9 cellular contexts compared by ENCODE assay signal in genomic region chr21:16070207-16070651, GRCh38.
DNase-seq lines count a peak whose midpoint lies in the region; ATAC-seq and TF ChIP-seq lines count a peak whose summit lies in the region.
"Had no signal": no experiment of that assay in that cellular context is flagged by ENCODE, and none has a peak within 500 bp of the region (broad histone marks: within the 10 kb centered on the region; RNA-seq: fewer than 3 reads in every experiment).

No MANE protein-coding gene starts in this region.

- H3K27ac ChIP-seq in epithelial cell of prostate, result peak overlapping the region; percentile 12
- H3K27ac ChIP-seq in brain microvascular endothelial cell, result no peak overlapping the region
- H3K27ac ChIP-seq: upper lobe of left lung had no signal

- H3K36me3 ChIP-seq in brain microvascular endothelial cell (replicated peaks), result no peaks in the 10 kb centered on the region
- H3K36me3 ChIP-seq: upper lobe of left lung had no signal

- no peak for ATAC-seq in HG03159 (IDR thresholded peaks at IDR 0.05; ENCODE audit: unreplicated experiment)

- TF ChIP-seq CTCF in GM13977 (IDR thresholded peaks at IDR 0.05; ENCODE audit: extremely low read depth, insufficient read depth, missing control alignments), result no peak
- TF ChIP-seq CTCF in brain microvascular endothelial cell (IDR thresholded peaks at IDR 0.05; ENCODE audit: low read depth, low read length, missing control alignments), result no peak

- peak; percentile 25 for DNase-seq in COR-L47 (lab: John Stamatoyannopoulos, UW)
- DNase-seq in NCI-H2081 treated with DMSO at 0.1 percent for 48 hours (lab: John Stamatoyannopoulos, UW), result peak; percentile 50
- DNase-seq in epithelial cell of prostate (ENCODE audit: low read depth, low spot score), result no peak
- peak in 9 of 10 donors; percentile 40 to 94 (median 64) for DNase-seq in posterior cingulate gyrus
- DNase-seq in activated CD4-positive, alpha-beta T cell treated with anti-CD3 and anti-CD28 coated beads for 48 hours, result no peak
- no peak for DNase-seq in GM13977 (ENCODE audit: low spot score)
- no peak for DNase-seq in brain microvascular endothelial cell
- DNase-seq: upper lobe of left lung had no signal

- intact Hi-C loops in posterior cingulate gyrus (cut with DNase I), result loop anchor here (5.0 kb wide), 3 partner anchors 68 to 352 kb away; no protein-coding TSS in a partner anchor

- H3K27me3 ChIP-seq in brain microvascular endothelial cell (replicated peaks), result no peaks in the 10 kb centered on the region
- H3K27me3 ChIP-seq: upper lobe of left lung had no signal

- H3K4me3 ChIP-seq in brain microvascular endothelial cell (ENCODE audit: low read depth, low read length), result no peak overlapping the region

- in situ Hi-C loops in GM13977 (cut with MboI; ENCODE audit: low pct_unique_long_range_greater_than_20kb, low sequenced_read_pairs, unreplicated experiment) (no loop called here), brain microvascular endothelial cell (cut with HindIII; ENCODE audit: low pct_ligation_motif_present, low sequenced_read_pairs) (no loop called here)

Comparison
In these comparisons a context has a peak if more than half of its experiments do, and no peak if none do; other contexts are left out.
1. DNase-seq: peak in COR-L47 (single experiment), NCI-H2081 treated with DMSO at 0.1 percent for 48 hours (single experiment) and posterior cingulate gyrus (9 of 10); none in epithelial cell of prostate (single experiment), activated CD4-positive, alpha-beta T cell treated with anti-CD3 and anti-CD28 coated beads for 48 hours (single experiment), GM13977 (single experiment) and brain microvascular endothelial cell (single experiment).